28 cellular contexts compared by ENCODE assay signal in the genomic region with DNA sequence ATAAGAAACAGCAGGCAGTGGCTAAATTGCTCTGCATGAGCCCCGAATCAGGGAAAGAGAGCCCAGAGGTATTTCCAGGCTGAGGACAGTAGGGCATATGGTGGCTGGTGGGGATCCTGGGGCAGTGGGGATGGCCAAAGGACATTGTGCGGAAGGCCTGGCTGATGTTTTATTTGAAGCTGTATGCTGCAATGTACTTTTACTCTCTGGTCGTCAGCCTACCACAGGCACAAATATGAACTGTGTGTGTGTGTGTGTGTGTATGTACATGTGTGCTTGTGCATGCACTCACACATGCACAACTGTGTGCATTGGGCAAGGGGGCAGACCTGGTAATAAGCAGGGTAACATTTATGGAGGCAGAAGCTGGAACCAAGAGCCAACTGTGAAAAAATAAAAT.
"Had no signal": no experiment of that assay in that cellular context is flagged by ENCODE, and none has a peak within 500 bp of the region (broad histone marks: within the 10 kb centered on the region; RNA-seq: fewer than 3 reads in every experiment).

No MANE protein-coding gene starts in this region.

- H3K4me1 Mint-ChIP-seq: stimulated activated naive CD8-positive, alpha-beta T cell treated with anti-CD3 and anti-CD28 coated beads, Interleukin-15, amount 100 ng/mL, for 72 hours had no signal

- H3K79me2 ChIP-seq: parathyroid adenoma had no signal

- H3K9me3 Mint-ChIP-seq: natural killer cell; nephron; neural progenitor cell; stimulated activated naive CD8-positive, alpha-beta T cell treated with anti-CD3 and anti-CD28 coated beads, Interleukin-15, amount 100 ng/mL, for 72 hours had no signal

- H3K4me1 ChIP-seq: neural progenitor cell, parathyroid adenoma, psoas muscle, right lobe of liver, sigmoid colon, suprapubic skin, testis, tibial artery, transverse colon, upper lobe of left lung had no signal

- H3K36me3 Mint-ChIP-seq: naive thymus-derived CD4-positive, alpha-beta T cell; natural killer cell; neural progenitor cell had no signal

- H3K4me3 Mint-ChIP-seq: naive thymus-derived CD4-positive, alpha-beta T cell; natural killer cell; nephron; neural progenitor cell; stimulated activated naive CD8-positive, alpha-beta T cell treated with anti-CD3 and anti-CD28 coated beads, Interleukin-15, amount 100 ng/mL, for 72 hours had no signal

- DNase-seq: naive thymus-derived CD4-positive, alpha-beta T cell; natural killer cell; nucleus accumbens; ovary; posterior cingulate gyrus; psoas muscle; right cardiac atrium; right lobe of liver; sigmoid colon; small intestine; stimulated activated CD4-positive, alpha-beta T cell treated with anti-CD3 and anti-CD28 coated beads, Interleukin-1b, Interleukin-23, amount 100 ng/mL, for 48 hours; stimulated activated CD4-positive, alpha-beta T cell treated with anti-CD3 and anti-CD28 coated beads, Interleukin-4, amount 100 ng/mL, for 1 hour; stimulated activated CD4-positive, alpha-beta T cell treated with anti-CD3 and anti-CD28 coated beads, Interleukin-4, amount 100 ng/mL, for 4 hours; stimulated activated CD8-positive, alpha-beta memory T cell treated with anti-CD3 and anti-CD28 coated beads, Interleukin-4, amount 100 ng/mL, for 48 hours; stimulated activated naive CD4-positive, alpha-beta T cell; stimulated activated naive CD8-positive, alpha-beta T cell treated with anti-CD3 and anti-CD28 coated beads, Interleukin-15, amount 100 ng/mL, for 72 hours; stimulated activated naive CD8-positive, alpha-beta T cell treated with anti-CD3 and anti-CD28 coated beads, Interleukin-15, Interleukin-2, amounts not matched to agents 100 U/mL and 50 U/mL, for 24 hours; substantia nigra; testis; tibial artery; transverse colon had no signal

- H3K27ac Mint-ChIP-seq: naive thymus-derived CD4-positive, alpha-beta T cell; natural killer cell; nephron; neural progenitor cell; progenitor cell of endocrine pancreas had no signal

- H3K4me3 ChIP-seq: neural progenitor cell, ovary, psoas muscle, right lobe of liver, sigmoid colon, suprapubic skin, testis, tibial artery, transverse colon, upper lobe of left lung had no signal

- H3K9ac ChIP-seq: neural progenitor cell, parathyroid adenoma had no signal

- H3K27me3 ChIP-seq: neural progenitor cell, neutrophil, ovary, right lobe of liver, sigmoid colon, suprapubic skin, testis, tibial artery, transverse colon, upper lobe of left lung had no signal

- H3K4me2 ChIP-seq: neural progenitor cell had no signal

- H3K36me3 ChIP-seq: neural progenitor cell, neutrophil, ovary, right lobe of liver, sigmoid colon, suprapubic skin, tibial artery, transverse colon, upper lobe of left lung had no signal

- H2AFZ ChIP-seq: neural progenitor cell had no signal

- H3K27ac ChIP-seq: neural progenitor cell, neutrophil, ovary, parathyroid adenoma, psoas muscle, right lobe of liver, sigmoid colon, suprapubic skin, testis, tibial artery, transverse colon, upper lobe of left lung had no signal

- H3K9me3 ChIP-seq: neutrophil, ovary, psoas muscle, right lobe of liver, sigmoid colon, suprapubic skin, testis, tibial artery, transverse colon, upper lobe of left lung had no signal

- ATAC-seq: naive thymus-derived CD4-positive, alpha-beta T cell; natural killer cell; psoas muscle; right cardiac atrium; right lobe of liver; stimulated activated naive CD8-positive, alpha-beta T cell treated with anti-CD3 and anti-CD28 coated beads, Interleukin-15, amount 100 ng/mL, for 72 hours; stimulated activated naive CD8-positive, alpha-beta T cell treated with anti-CD3 and anti-CD28 coated beads, Interleukin-15, Interleukin-2, amounts not matched to agents 100 U/mL and 50 U/mL, for 24 hours had no signal
